Comparison of ENCODE assay signal across 8 cellular contexts in genomic region chr1:55257958-55258357, GRCh38. TPM values are rescaled to one million over a fixed set of nuclear protein-coding genes. Genes with fewer than 3 reads are reported as not detected.
DNase-seq lines count a peak whose midpoint lies in the region; ATAC-seq and TF ChIP-seq lines count a peak whose summit lies in the region.

No MANE protein-coding gene starts in this region.

- no peak for ATAC-seq in left ventricle myocardium superior

- H3K4me3 Mint-ChIP-seq in activated naive CD8-positive, alpha-beta T cell = peak overlapping the region; percentile 21

- intact Hi-C loops in left ventricle myocardium superior (cut with micrococcal nuclease) = no loop called here

- no peaks in the 10 kb centered on the region for H3K36me3 Mint-ChIP-seq in activated naive CD8-positive, alpha-beta T cell

- H3K4me1 Mint-ChIP-seq in activated naive CD8-positive, alpha-beta T cell (ENCODE audit: low read depth) = peaks cover 13% of the 10 kb centered on the region

- no peaks in the 10 kb centered on the region for H3K9me3 Mint-ChIP-seq in activated naive CD8-positive, alpha-beta T cell (ENCODE audit: low read depth)

- POLR2A ChIA-PET in HEK293T (lab: Yijun Ruan, JAX) = no interaction called here

- DNase-seq in stimulated activated CD4-positive, alpha-beta T cell treated with anti-CD3 and anti-CD28 coated beads, Interleukin-1b, Interleukin-23, amount 100 ng/mL, for 48 hours = peak; percentile 17
- no peak for DNase-seq in stimulated activated CD4-positive, alpha-beta T cell treated with anti-CD3 and anti-CD28 coated beads, Interleukin-4, amount 100 ng/mL, for 1 hour
- DNase-seq in NAMALWA (ENCODE audit: low spot score) (peak; percentile 52), left ventricle myocardium superior (no peak), putamen (ENCODE audit: low spot score) (no peak), dermis blood vessel endothelial cell (no peak), HEK293T (ENCODE audit: extremely low spot score) (no peak)

- CTCF ChIA-PET in HEK293T (lab: Yijun Ruan, JAX) = no interaction called here

- H3K27me3 Mint-ChIP-seq in activated naive CD8-positive, alpha-beta T cell = no peaks in the 10 kb centered on the region

- no peak overlapping the region for H3K27ac Mint-ChIP-seq in activated naive CD8-positive, alpha-beta T cell

TF ChIP-seq in HEK293T, 16 proteins besides CTCF, POLR2A, EP300 and RAD21:
- no peak for TF ChIP-seq SP1 (IDR thresholded peaks at IDR 0.05)
- no peak for TF ChIP-seq NFRKB (IDR thresholded peaks at IDR 0.05)
- no peak for TF ChIP-seq HDGF (IDR thresholded peaks at IDR 0.05; ENCODE audit: borderline replicate concordance)
- TF ChIP-seq SUZ12 (IDR thresholded peaks at IDR 0.05) = no peak
- TF ChIP-seq CTBP1 (IDR thresholded peaks at IDR 0.05; ENCODE audit: borderline replicate concordance) = no peak
- no peak for TF ChIP-seq ARNT (IDR thresholded peaks at IDR 0.05)
- TF ChIP-seq L3MBTL2 (conservative IDR thresholded peaks at IDR 0.05) = no peak
- TF ChIP-seq LEF1 (IDR thresholded peaks at IDR 0.05; ENCODE audit: borderline replicate concordance) = no peak
- no peak for TF ChIP-seq BHLHE40 (IDR thresholded peaks at IDR 0.05; ENCODE audit: borderline replicate concordance)
- no peak for TF ChIP-seq TARDBP (IDR thresholded peaks at IDR 0.05)
- TF ChIP-seq FOXM1 (IDR thresholded peaks at IDR 0.05; ENCODE audit: borderline replicate concordance) = no peak
- no peak for TF ChIP-seq FOXA1 (IDR thresholded peaks at IDR 0.05)
TF ChIP-seq in HEK293T: peak in this region for 0.

RNA-seq across cellular contexts. Expression of gene USP24, which starts 42.8 kb away (rescaled TPM):
- total RNA-seq in left ventricle myocardium superior = 33.1 TPM
- total RNA-seq in dermis blood vessel endothelial cell = 57.9 and 81.3 TPM in 2 replicates

Comparison
In these comparisons a context has a peak if more than half of its experiments do, and no peak if none do; other contexts are left out.
1. DNase-seq: peak in stimulated activated CD4-positive, alpha-beta T cell treated with anti-CD3 and anti-CD28 coated beads, Interleukin-1b, Interleukin-23, amount 100 ng/mL, for 48 hours (single experiment) and NAMALWA (single experiment); none in stimulated activated CD4-positive, alpha-beta T cell treated with anti-CD3 and anti-CD28 coated beads, Interleukin-4, amount 100 ng/mL, for 1 hour (single experiment), left ventricle myocardium superior (single experiment), putamen (single experiment), dermis blood vessel endothelial cell (single experiment) and HEK293T (single experiment).